Comparison of ENCODE assay signal across 10 cellular contexts in genomic region chr7:107332488-107333269, GRCh38.
DNase-seq lines count a peak whose midpoint lies in the region; ATAC-seq, FAIRE-seq and TF ChIP-seq lines count a peak whose summit lies in the region.
"Had no signal": no experiment of that assay in that cellular context is flagged by ENCODE, and none has a peak within 500 bp of the region (broad histone marks: within the 10 kb centered on the region; RNA-seq: fewer than 3 reads in every experiment).

No MANE protein-coding gene starts in this region.

- peak; percentile 85 for ATAC-seq in GM19395 (IDR thresholded peaks at IDR 0.05; ENCODE audit: unreplicated experiment)
- ATAC-seq in HG03469 (IDR thresholded peaks at IDR 0.05; ENCODE audit: unreplicated experiment), result peak; percentile 72
- ATAC-seq in GM12878, result peak; percentile 92
- no peak for ATAC-seq in HG03521 (IDR thresholded peaks at IDR 0.05; ENCODE audit: unreplicated experiment)

- peak overlapping the region; percentile 69 for H3K4me2 ChIP-seq in GM12878 (ENCODE audit: control insufficient read depth, insufficient read depth)

- peak overlapping the region; percentile 38 for H3K9ac ChIP-seq in GM12878 (ENCODE audit: control insufficient read depth, insufficient read depth, low read length)

- no peaks in the 10 kb centered on the region for H4K20me1 ChIP-seq in GM12878 (ENCODE audit: control insufficient read depth, insufficient read depth)

- peak overlapping the region; percentile 66 for H2AFZ ChIP-seq in GM12878 (ENCODE audit: control insufficient read depth, low read depth, low read length)

- peak; percentile 90 for FAIRE-seq in GM12878 (lab: Jason Lieb, UNC)

- no peaks in the 10 kb centered on the region for H3K36me3 ChIP-seq in GM12878 (ENCODE audit: control insufficient read depth in 2 of 2, insufficient read depth in 2 of 2, low read length in 1 of 2)
- H3K36me3 ChIP-seq: ovary had no signal

- TF ChIP-seq EP300 in GM12878 (IDR thresholded peaks at IDR 0.05; ENCODE audit: borderline replicate concordance in 1 of 2, control insufficient read depth in 1 of 2, low read depth in 2 of 2, low read length in 2 of 2), result no peak

- RAD21 ChIA-PET in GM12878 (lab: Charles Lee; ENCODE audit: unreplicated experiment), result interaction anchor here (0.8 to 1.0 kb wide), 2 partner anchors 47 to 56 kb away, joined by 3 to 4 read pairs; no protein-coding TSS in a partner anchor

- CTCF ChIA-PET in GM12878 (lab: Yijun Ruan, JAX), result interaction anchor here (0.7 to 1.4 kb wide), 4 partner anchors 11 to 130 kb away, joined by 3 to 5 read pairs (median 4); no protein-coding TSS in a partner anchor

- in situ Hi-C loops in GM12878 (cut with MboI), result no loop called here

- no peak for TF ChIP-seq RAD21 in GM12878 (IDR thresholded peaks at IDR 0.05; ENCODE audit: insufficient read depth, low read depth, low read length)

- no peak for TF ChIP-seq CTCF in GM12878 (IDR thresholded peaks at IDR 0.05 in 2 of 3, conservative IDR thresholded peaks at IDR 0.05 in 1 of 3; ENCODE audit: control insufficient read depth in 2 of 3, extremely low read depth in 1 of 3, insufficient read depth in 1 of 3, low read depth in 3 of 3, low read length in 3 of 3)

- no peaks in the 10 kb centered on the region for H3K9me3 ChIP-seq in GM12878 (replicated peaks; ENCODE audit: control insufficient read depth, insufficient read depth, low read length)
- H3K9me3 ChIP-seq: ovary had no signal

- H3K79me2 ChIP-seq in GM12878 (ENCODE audit: control insufficient read depth, insufficient read depth, low read length), result no peaks in the 10 kb centered on the region

- peak overlapping the region; percentile 42 for H3K4me3 ChIP-seq in GM12878
- H3K4me3 ChIP-seq: ovary had no signal

- BruUV-seq in GM12878 (replicated peaks; lab: Mats Ljungman, UMichigan), result TSS peak; percentile 37

- WGBS in GM12878 (ENCODE audit: insufficient coverage, insufficient replicate concordance, low lambda C conversion rate, missing lambda C conversion rate), result 21% methylated on average over 4 of the region's 4 CpGs

- intact Hi-C loops in GM12878 (cut with micrococcal nuclease; ENCODE audit: unreplicated experiment), result no loop called here

- H3K27ac ChIP-seq in GM12878 (ENCODE audit: control insufficient read depth, insufficient read depth), result peak overlapping the region; percentile 64
- H3K27ac ChIP-seq: ovary had no signal

- POLR2A ChIA-PET in GM12878 (lab: Charles Lee), result interaction anchor here (0.6 kb wide), 1 partner anchor 38 kb away, joined by 3 read pairs; no protein-coding TSS in a partner anchor

- DNase-seq in GDM1 (lab: John Stamatoyannopoulos, UW), result peak; percentile 8
- DNase-seq in GM12878 (ENCODE audit: low read depth, low spot score), result peak; percentile 13
- DNase-seq in NCI-H2171 treated with DMSO at 0.1 percent for 48 hours (lab: John Stamatoyannopoulos, UW), result no peak
- DNase-seq in erythroblast (lab: John Stamatoyannopoulos, UW), result no peak
- no peak for DNase-seq in hepatic stellate cell (ENCODE audit: low spot score)
- DNase-seq: heart right ventricle, ovary had no signal

- no peaks in the 10 kb centered on the region for H3K4me1 ChIP-seq in GM12878 (ENCODE audit: control insufficient read depth, insufficient read depth, low read length)

- no peaks in the 10 kb centered on the region for H3K27me3 ChIP-seq in GM12878 (replicated peaks in 1 of 2; ENCODE audit: control insufficient read depth in 2 of 2, insufficient read depth in 2 of 2, low read length in 1 of 2)
- H3K27me3 ChIP-seq: heart right ventricle had no signal

- TF ChIP-seq POLR2A in GM12878 (IDR thresholded peaks at IDR 0.05; ENCODE audit: low read depth, low read length) (no peak), erythroblast (IDR thresholded peaks at IDR 0.05; ENCODE audit: low read length) (no peak)

- SMC1A ChIA-PET in GM12878 (lab: Charles Lee; ENCODE audit: uncharacterized antibody, unreplicated experiment), result interaction anchor here (0.8 to 2.3 kb wide), 3 partner anchors 11 to 41 kb away, joined by 3 to 9 read pairs (median 3); no protein-coding TSS in a partner anchor

TF ChIP-seq in GM12878, 131 proteins besides CTCF, POLR2A, EP300 and RAD21 (continues in another document):
- TF ChIP-seq SMAD1 (IDR thresholded peaks at IDR 0.05; ENCODE audit: low read depth, partially characterized antibody) (no peak), POLR2AphosphoS5 (IDR thresholded peaks at IDR 0.05; ENCODE audit: low read length) (no peak), ZSCAN29 (IDR thresholded peaks at IDR 0.05) (peak; percentile 80; the same call in 1 of the 2 replicates), FOXK2 (IDR thresholded peaks at IDR 0.05) (no peak), ZNF274 (IDR thresholded peaks at IDR 0.05; ENCODE audit: insufficient read depth, insufficient read length) (no peak), ZNF217 (IDR thresholded peaks at IDR 0.05) (no peak), ZBTB11 (CRISPR knock-in tag; IDR thresholded peaks at IDR 0.05) (no peak), HSF1 (IDR thresholded peaks at IDR 0.05; ENCODE audit: low read depth, low read length) (no peak), MEF2A (IDR thresholded peaks at IDR 0.05; ENCODE audit: insufficient read depth, low read depth, low read length) (peak; percentile 68; the same call in 1 of the 2 replicates), WRNIP1 (IDR thresholded peaks at IDR 0.05; ENCODE audit: borderline replicate concordance, low read depth, low read length) (no peak), CREM (IDR thresholded peaks at IDR 0.05; ENCODE audit: low read depth) (no peak), DPF2 (IDR thresholded peaks at IDR 0.05) (no peak), MEF2B (IDR thresholded peaks at IDR 0.05; ENCODE audit: partially characterized antibody, poor library complexity, severe bottlenecking) (peak; percentile 33)
- TF ChIP-seq, protein P1, sequence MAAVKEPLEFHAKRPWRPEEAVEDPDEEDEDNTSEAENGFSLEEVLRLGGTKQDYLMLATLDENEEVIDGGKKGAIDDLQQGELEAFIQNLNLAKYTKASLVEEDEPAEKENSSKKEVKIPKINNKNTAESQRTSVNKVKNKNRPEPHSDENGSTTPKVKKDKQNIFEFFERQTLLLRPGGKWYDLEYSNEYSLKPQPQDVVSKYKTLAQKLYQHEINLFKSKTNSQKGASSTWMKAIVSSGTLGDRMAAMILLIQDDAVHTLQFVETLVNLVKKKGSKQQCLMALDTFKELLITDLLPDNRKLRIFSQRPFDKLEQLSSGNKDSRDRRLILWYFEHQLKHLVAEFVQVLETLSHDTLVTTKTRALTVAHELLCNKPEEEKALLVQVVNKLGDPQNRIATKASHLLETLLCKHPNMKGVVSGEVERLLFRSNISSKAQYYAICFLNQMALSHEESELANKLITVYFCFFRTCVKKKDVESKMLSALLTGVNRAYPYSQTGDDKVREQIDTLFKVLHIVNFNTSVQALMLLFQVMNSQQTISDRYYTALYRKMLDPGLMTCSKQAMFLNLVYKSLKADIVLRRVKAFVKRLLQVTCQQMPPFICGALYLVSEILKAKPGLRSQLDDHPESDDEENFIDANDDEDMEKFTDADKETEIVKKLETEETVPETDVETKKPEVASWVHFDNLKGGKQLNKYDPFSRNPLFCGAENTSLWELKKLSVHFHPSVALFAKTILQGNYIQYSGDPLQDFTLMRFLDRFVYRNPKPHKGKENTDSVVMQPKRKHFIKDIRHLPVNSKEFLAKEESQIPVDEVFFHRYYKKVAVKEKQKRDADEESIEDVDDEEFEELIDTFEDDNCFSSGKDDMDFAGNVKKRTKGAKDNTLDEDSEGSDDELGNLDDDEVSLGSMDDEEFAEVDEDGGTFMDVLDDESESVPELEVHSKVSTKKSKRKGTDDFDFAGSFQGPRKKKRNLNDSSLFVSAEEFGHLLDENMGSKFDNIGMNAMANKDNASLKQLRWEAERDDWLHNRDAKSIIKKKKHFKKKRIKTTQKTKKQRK (IDR thresholded peaks at IDR 0.05; ENCODE audit: low read depth, low read length), result no peak

Comparison
In these comparisons a context has a peak if more than half of its experiments do, and no peak if none do; other contexts are left out.
1. DNase-seq: peak in GDM1 (single experiment) and GM12878 (single experiment); none in NCI-H2171 treated with DMSO at 0.1 percent for 48 hours (single experiment), erythroblast (0 of 2) and hepatic stellate cell (single experiment).